In the genomic region with DNA sequence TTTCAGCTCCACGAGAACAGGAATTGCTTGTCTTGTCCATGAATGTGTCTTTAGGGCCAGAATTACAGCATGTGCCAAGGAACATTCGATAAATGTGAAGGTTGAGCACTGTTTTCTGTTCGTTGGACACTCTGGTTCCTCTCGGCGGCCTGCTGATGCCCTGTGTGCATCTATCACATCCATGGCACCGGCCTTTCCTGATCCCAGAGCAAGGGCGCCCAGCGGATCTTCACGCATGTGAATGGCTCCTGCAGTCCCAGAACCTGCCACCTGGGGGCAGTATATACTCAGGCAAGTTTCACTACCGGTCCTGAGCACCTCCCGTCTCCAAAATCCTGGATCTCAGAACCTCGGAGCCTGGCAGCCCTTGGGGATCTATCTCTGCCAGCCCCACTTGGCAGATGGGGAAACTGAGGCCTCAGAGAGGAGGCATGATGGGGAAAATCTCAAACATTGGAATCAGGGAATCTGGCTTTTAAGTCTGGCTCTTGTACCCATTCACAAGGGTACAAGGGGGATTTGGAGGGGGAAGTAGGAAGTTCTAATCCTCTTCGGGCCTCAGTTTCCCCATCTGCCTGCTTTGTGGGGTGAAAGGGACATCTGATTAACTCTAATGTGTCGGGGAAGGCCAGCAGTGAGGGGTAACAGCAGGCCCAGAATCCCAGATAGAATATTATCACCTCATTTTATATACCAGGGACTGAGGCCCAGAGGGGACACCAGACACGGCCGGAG, we compare ENCODE assay signal across 8 cellular contexts. TPM values are rescaled to one million over a fixed set of nuclear protein-coding genes. Genes with fewer than 3 reads are reported as not detected.
DNase-seq lines count a peak whose midpoint lies in the region; ATAC-seq and TF ChIP-seq lines count a peak whose summit lies in the region.

No MANE protein-coding gene starts in this region.

- ATAC-seq in RWPE2 (ENCODE audit: low read depth), result peak; percentile 48
- peak; percentile 48 for ATAC-seq in activated T-helper 17 cell treated with anti-CD3 and anti-CD28 coated beads, Interleukin-2, amount 50 U/mL, for 72 hours (replicated peaks)
- no peak for ATAC-seq in GM18502 (IDR thresholded peaks at IDR 0.05; ENCODE audit: poor library complexity, unreplicated experiment)

- no peaks in the 10 kb centered on the region for H3K9me3 ChIP-seq in MG63
- H3K9me3 ChIP-seq in RWPE2 (ENCODE audit: severe bottlenecking), result no peaks in the 10 kb centered on the region
- no peaks in the 10 kb centered on the region for H3K9me3 ChIP-seq in suprapubic skin

- H3K36me3 ChIP-seq in MG63 (no peaks in the 10 kb centered on the region), RWPE2 (ENCODE audit: low read depth) (no peaks in the 10 kb centered on the region), suprapubic skin (no peaks in the 10 kb centered on the region)

- WGBS in suprapubic skin, result 21% methylated on average over 15 of the region's 16 CpGs

- H3K27ac ChIP-seq in RWPE2 (ENCODE audit: poor library complexity, severe bottlenecking) (peak overlapping the region; percentile 25), suprapubic skin (no peak overlapping the region)

- TF ChIP-seq CTCF in RWPE2 (IDR thresholded peaks at IDR 0.05; ENCODE audit: poor library complexity, severe bottlenecking), result peak; percentile 100
- peak; percentile 95 for TF ChIP-seq CTCF in fibroblast of villous mesenchyme (IDR thresholded peaks at IDR 0.05; ENCODE audit: insufficient read depth, low read depth, low read length)
- TF ChIP-seq CTCF in suprapubic skin (IDR thresholded peaks at IDR 0.05), result peak; percentile 97 to 99

- H3K4me3 ChIP-seq in MG63, result no peak overlapping the region
- H3K4me3 ChIP-seq in RWPE2 (ENCODE audit: severe bottlenecking), result no peak overlapping the region
- H3K4me3 ChIP-seq in fibroblast of villous mesenchyme (ENCODE audit: low read depth, low read length), result no peak overlapping the region
- no peak overlapping the region for H3K4me3 ChIP-seq in suprapubic skin

- H3K27me3 Mint-ChIP-seq in activated T-helper 17 cell treated with anti-CD3 and anti-CD28 coated beads, Interleukin-2, amount 50 U/mL, for 72 hours, result peaks cover 19% of the 10 kb centered on the region

- DNase-seq in DMS79 treated with DMSO at 0.1 percent for 48 hours (lab: John Stamatoyannopoulos, UW) (peak; percentile 65), MG63 (peak; percentile 82), RWPE2 (ENCODE audit: low spot score) (peak; percentile 98), fibroblast of villous mesenchyme (ENCODE audit: low read depth) (peak; percentile 87), occipital lobe (lab: John Stamatoyannopoulos, UW) (peak; percentile 83), suprapubic skin (ENCODE audit: low spot score in 2 of 2) (peak; percentile 98 to 99)

- H3K27me3 ChIP-seq in MG63 (no peaks in the 10 kb centered on the region), RWPE2 (ENCODE audit: insufficient read depth, poor library complexity, severe bottlenecking) (no peaks in the 10 kb centered on the region), suprapubic skin (no peaks in the 10 kb centered on the region)

- H3K4me1 ChIP-seq in RWPE2 (ENCODE audit: insufficient read depth, poor library complexity, severe bottlenecking) (peaks cover 10% of the 10 kb centered on the region), suprapubic skin (peaks cover 25% of the 10 kb centered on the region)

- H3K4me1 Mint-ChIP-seq in activated T-helper 17 cell treated with anti-CD3 and anti-CD28 coated beads, Interleukin-2, amount 50 U/mL, for 72 hours, result peaks cover 6% of the 10 kb centered on the region

- H3K36me3 Mint-ChIP-seq in activated T-helper 17 cell treated with anti-CD3 and anti-CD28 coated beads, Interleukin-2, amount 50 U/mL, for 72 hours (ENCODE audit: low read depth), result no peaks in the 10 kb centered on the region

- no peak for TF ChIP-seq EP300 in suprapubic skin (IDR thresholded peaks at IDR 0.05)

- no peaks in the 10 kb centered on the region for H3K9me3 Mint-ChIP-seq in activated T-helper 17 cell treated with anti-CD3 and anti-CD28 coated beads, Interleukin-2, amount 50 U/mL, for 72 hours

- H3K27ac Mint-ChIP-seq in activated T-helper 17 cell treated with anti-CD3 and anti-CD28 coated beads, Interleukin-2, amount 50 U/mL, for 72 hours, result no peak overlapping the region

- no peak overlapping the region for H3K4me3 Mint-ChIP-seq in activated T-helper 17 cell treated with anti-CD3 and anti-CD28 coated beads, Interleukin-2, amount 50 U/mL, for 72 hours

- no peak for TF ChIP-seq POLR2A in suprapubic skin (IDR thresholded peaks at IDR 0.05)

RNA-seq across cellular contexts. Expression of a gene that starts 4.3 kb away (rescaled TPM):
- total RNA-seq in MG63 (2014; rRNA removed; shearing (Covaris generic); ENCODE audit: low replicate concordance), result 22.5 and 46.5 TPM in 2 replicates
- 10 to 100 TPM; 11.6 to 19.0 TPM for total RNA-seq in activated T-helper 17 cell treated with anti-CD3 and anti-CD28 coated beads, Interleukin-2, amount 50 U/mL, for 72 hours
- total RNA-seq in fibroblast of villous mesenchyme (70.4 and 71.5 TPM in 2 replicates), occipital lobe (0.78 TPM), suprapubic skin (10 to 100 TPM; 43.2 to 83.9 (median 69.2) TPM)

RNA-seq across cellular contexts. Expression of a gene that starts 32.8 kb away (rescaled TPM):
- total RNA-seq in MG63 (2014; rRNA removed; shearing (Covaris generic); ENCODE audit: low replicate concordance), result 18.2 and 31.6 TPM in 2 replicates
- total RNA-seq in activated T-helper 17 cell treated with anti-CD3 and anti-CD28 coated beads, Interleukin-2, amount 50 U/mL, for 72 hours, result 10 to 100 TPM; 13.1 to 22.0 TPM
- total RNA-seq in fibroblast of villous mesenchyme (25.9 and 27.7 TPM in 2 replicates), occipital lobe (10.0 TPM), suprapubic skin (10 to 100 TPM; 30.5 to 82.2 (median 57.3) TPM)
